ENCODE assay signal across 8 cellular contexts in genomic region chr15:88657326-88658069, GRCh38. TPM values are rescaled to one million over a fixed set of nuclear protein-coding genes. Genes with fewer than 3 reads are reported as not detected.
DNase-seq lines count a peak whose midpoint lies in the region; TF ChIP-seq lines count a peak whose summit lies in the region.

No MANE protein-coding gene starts in this region.

- H3K27me3 Mint-ChIP-seq in activated naive CD4-positive, alpha-beta T cell treated with anti-CD3 and anti-CD28 coated beads, Interleukin-2, amount 10 ng/mL, durations not matched to agents 7 days and 5 days, result no peaks in the 10 kb centered on the region

- H3K4me3 Mint-ChIP-seq in activated naive CD4-positive, alpha-beta T cell treated with anti-CD3 and anti-CD28 coated beads, Interleukin-2, amount 10 ng/mL, durations not matched to agents 7 days and 5 days, result no peak overlapping the region

- TF ChIP-seq CTCF in AG09309 (IDR thresholded peaks at IDR 0.05; ENCODE audit: control insufficient read depth, insufficient read depth, low read depth, low read length, missing control alignments), result peak; percentile 95
- TF ChIP-seq CTCF in GM10266 (IDR thresholded peaks at IDR 0.05; ENCODE audit: control insufficient read depth, insufficient read depth, low read depth, missing control alignments), result peak; percentile 70

- peaks cover 32% of the 10 kb centered on the region for H3K4me1 Mint-ChIP-seq in activated naive CD4-positive, alpha-beta T cell treated with anti-CD3 and anti-CD28 coated beads, Interleukin-2, amount 10 ng/mL, durations not matched to agents 7 days and 5 days

- no peaks in the 10 kb centered on the region for H3K9me3 Mint-ChIP-seq in activated naive CD4-positive, alpha-beta T cell treated with anti-CD3 and anti-CD28 coated beads, Interleukin-2, amount 10 ng/mL, durations not matched to agents 7 days and 5 days

- H3K27ac Mint-ChIP-seq in activated naive CD4-positive, alpha-beta T cell treated with anti-CD3 and anti-CD28 coated beads, Interleukin-2, amount 10 ng/mL, durations not matched to agents 7 days and 5 days, result no peak overlapping the region

- CTCF ChIA-PET in activated naive CD4-positive, alpha-beta T cell treated with anti-CD3 and anti-CD28 coated beads, Interleukin-2, amount 10 ng/mL, durations not matched to agents 7 days and 5 days (lab: Charles Lee), result interaction anchor here (1.0 to 2.1 kb wide), 2 partner anchors 33 to 34 kb away, joined by 6 read pairs; no protein-coding TSS in a partner anchor

- H3K4me3 ChIP-seq in AG09309 (ENCODE audit: control insufficient read depth, low read depth, low read length), result no peak overlapping the region

- peaks cover 17% of the 10 kb centered on the region for H3K36me3 Mint-ChIP-seq in activated naive CD4-positive, alpha-beta T cell treated with anti-CD3 and anti-CD28 coated beads, Interleukin-2, amount 10 ng/mL, durations not matched to agents 7 days and 5 days

- DNase-seq in AG09309 (ENCODE audit: low read depth) (no peak), GM10266 (ENCODE audit: extremely low spot score) (peak; percentile 53), NCI-H524 treated with DMSO at 0.1 percent for 48 hours (lab: John Stamatoyannopoulos, UW) (peak; percentile 42), cerebellum (ENCODE audit: low spot score) (peak; percentile 10), medulla oblongata (ENCODE audit: extremely low spot score) (peak; percentile 62), NCI-H1436 treated with DMSO at 0.1 percent for 48 hours (lab: John Stamatoyannopoulos, UW) (no peak)
- DNase-seq in stimulated activated CD4-positive, alpha-beta T cell treated with anti-CD3 and anti-CD28 coated beads, Interleukin-2, amount 100 ng/mL, for 24 hours, result no peak
- DNase-seq in activated naive CD4-positive, alpha-beta T cell treated with anti-CD3 and anti-CD28 coated beads, Interleukin-2, amount 10 ng/mL, durations not matched to agents 7 days and 5 days, result no peak

RNA-seq across cellular contexts. Expression of gene ISG20, which starts 18.7 kb away (rescaled TPM):
- total RNA-seq in cerebellum, result 0.18 TPM

RNA-seq across cellular contexts. Expression of gene AEN, which starts 36.4 kb away (rescaled TPM):
- 4.4 TPM for total RNA-seq in cerebellum

Comparison
In these comparisons a context has a peak if more than half of its experiments do, and no peak if none do; other contexts are left out.
1. DNase-seq: peak in GM10266 (single experiment), NCI-H524 treated with DMSO at 0.1 percent for 48 hours (single experiment), cerebellum (single experiment) and medulla oblongata (single experiment); none in AG09309 (single experiment), NCI-H1436 treated with DMSO at 0.1 percent for 48 hours (single experiment), stimulated activated CD4-positive, alpha-beta T cell treated with anti-CD3 and anti-CD28 coated beads, Interleukin-2, amount 100 ng/mL, for 24 hours (0 of 2) and activated naive CD4-positive, alpha-beta T cell treated with anti-CD3 and anti-CD28 coated beads, Interleukin-2, amount 10 ng/mL, durations not matched to agents 7 days and 5 days (single experiment).